ENCODE assay signal across 1 cellular context in the genomic region with DNA sequence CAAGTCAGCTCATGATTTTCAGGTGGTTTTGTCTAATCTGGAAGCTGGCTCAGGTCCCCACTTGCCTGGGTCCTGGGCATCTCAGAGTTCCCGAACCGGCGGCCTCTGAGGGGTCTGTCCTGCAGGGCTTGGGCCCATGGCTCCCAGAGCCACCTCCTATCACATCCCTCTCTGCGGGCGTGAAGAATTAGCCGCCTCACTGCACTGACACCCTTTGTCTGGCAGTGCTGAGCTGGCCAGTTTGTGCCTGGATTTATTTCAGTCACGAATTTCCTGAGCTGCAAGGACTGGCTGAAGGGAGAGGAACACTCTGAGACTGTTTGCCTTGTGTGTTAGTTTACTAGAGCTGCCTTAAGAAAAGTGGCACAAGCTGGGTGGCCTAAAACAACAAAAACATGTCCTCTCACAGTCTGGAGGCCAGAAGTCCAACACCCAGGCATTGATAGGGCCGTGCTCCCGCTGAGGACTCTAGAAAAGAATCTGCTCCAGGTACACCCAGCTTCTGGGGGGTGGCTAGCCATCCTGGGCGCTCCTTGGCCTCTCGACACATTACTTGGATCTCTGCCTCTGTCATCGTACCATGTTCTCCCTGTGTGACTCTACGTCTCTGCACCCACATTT.
TF ChIP-seq lines count a peak whose summit lies in the region.

No MANE protein-coding gene starts in this region.

TF ChIP-seq in GM23338, 12 proteins besides CTCF, POLR2A, EP300 and RAD21 (continued from another document):
- TF ChIP-seq, protein P1, sequence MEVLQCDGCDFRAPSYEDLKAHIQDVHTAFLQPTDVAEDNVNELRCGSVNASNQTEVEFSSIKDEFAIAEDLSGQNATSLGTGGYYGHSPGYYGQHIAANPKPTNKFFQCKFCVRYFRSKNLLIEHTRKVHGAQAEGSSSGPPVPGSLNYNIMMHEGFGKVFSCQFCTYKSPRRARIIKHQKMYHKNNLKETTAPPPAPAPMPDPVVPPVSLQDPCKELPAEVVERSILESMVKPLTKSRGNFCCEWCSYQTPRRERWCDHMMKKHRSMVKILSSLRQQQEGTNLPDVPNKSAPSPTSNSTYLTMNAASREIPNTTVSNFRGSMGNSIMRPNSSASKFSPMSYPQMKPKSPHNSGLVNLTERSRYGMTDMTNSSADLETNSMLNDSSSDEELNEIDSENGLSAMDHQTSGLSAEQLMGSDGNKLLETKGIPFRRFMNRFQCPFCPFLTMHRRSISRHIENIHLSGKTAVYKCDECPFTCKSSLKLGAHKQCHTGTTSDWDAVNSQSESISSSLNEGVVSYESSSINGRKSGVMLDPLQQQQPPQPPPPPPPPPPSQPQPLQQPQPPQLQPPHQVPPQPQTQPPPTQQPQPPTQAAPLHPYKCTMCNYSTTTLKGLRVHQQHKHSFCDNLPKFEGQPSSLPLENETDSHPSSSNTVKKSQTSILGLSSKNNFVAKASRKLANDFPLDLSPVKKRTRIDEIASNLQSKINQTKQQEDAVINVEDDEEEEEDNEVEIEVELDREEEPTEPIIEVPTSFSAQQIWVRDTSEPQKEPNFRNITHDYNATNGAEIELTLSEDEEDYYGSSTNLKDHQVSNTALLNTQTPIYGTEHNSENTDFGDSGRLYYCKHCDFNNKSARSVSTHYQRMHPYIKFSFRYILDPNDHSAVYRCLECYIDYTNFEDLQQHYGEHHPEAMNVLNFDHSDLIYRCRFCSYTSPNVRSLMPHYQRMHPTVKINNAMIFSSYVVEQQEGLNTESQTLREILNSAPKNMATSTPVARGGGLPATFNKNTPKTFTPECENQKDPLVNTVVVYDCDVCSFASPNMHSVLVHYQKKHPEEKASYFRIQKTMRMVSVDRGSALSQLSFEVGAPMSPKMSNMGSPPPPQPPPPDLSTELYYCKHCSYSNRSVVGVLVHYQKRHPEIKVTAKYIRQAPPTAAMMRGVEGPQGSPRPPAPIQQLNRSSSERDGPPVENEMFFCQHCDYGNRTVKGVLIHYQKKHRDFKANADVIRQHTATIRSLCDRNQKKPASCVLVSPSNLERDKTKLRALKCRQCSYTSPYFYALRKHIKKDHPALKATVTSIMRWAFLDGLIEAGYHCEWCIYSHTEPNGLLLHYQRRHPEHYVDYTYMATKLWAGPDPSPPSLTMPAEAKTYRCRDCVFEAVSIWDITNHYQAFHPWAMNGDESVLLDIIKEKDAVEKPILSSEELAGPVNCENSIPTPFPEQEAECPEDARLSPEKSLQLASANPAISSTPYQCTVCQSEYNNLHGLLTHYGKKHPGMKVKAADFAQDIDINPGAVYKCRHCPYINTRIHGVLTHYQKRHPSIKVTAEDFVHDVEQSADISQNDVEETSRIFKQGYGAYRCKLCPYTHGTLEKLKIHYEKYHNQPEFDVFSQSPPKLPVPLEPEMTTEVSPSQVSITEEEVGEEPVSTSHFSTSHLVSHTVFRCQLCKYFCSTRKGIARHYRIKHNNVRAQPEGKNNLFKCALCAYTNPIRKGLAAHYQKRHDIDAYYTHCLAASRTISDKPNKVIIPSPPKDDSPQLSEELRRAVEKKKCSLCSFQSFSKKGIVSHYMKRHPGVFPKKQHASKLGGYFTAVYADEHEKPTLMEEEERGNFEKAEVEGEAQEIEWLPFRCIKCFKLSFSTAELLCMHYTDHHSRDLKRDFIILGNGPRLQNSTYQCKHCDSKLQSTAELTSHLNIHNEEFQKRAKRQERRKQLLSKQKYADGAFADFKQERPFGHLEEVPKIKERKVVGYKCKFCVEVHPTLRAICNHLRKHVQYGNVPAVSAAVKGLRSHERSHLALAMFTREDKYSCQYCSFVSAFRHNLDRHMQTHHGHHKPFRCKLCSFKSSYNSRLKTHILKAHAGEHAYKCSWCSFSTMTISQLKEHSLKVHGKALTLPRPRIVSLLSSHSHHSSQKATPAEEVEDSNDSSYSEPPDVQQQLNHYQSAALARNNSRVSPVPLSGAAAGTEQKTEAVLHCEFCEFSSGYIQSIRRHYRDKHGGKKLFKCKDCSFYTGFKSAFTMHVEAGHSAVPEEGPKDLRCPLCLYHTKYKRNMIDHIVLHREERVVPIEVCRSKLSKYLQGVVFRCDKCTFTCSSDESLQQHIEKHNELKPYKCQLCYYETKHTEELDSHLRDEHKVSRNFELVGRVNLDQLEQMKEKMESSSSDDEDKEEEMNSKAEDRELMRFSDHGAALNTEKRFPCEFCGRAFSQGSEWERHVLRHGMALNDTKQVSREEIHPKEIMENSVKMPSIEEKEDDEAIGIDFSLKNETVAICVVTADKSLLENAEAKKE (CRISPR knock-in tag; IDR thresholded peaks at IDR 0.05), result no peak
- TF ChIP-seq STAT1 (IDR thresholded peaks at IDR 0.05; ENCODE audit: unreplicated experiment) (no peak), EZH2 (IDR thresholded peaks at IDR 0.05; ENCODE audit: low read depth, unreplicated experiment) (no peak), NANOG (IDR thresholded peaks at IDR 0.05; ENCODE audit: borderline replicate concordance) (no peak), POLR2AphosphoS5 (IDR thresholded peaks at IDR 0.05; ENCODE audit: low read depth) (no peak), CREB1 (CRISPR knock-in tag; IDR thresholded peaks at IDR 0.05; ENCODE audit: low read depth) (no peak), ZNF331 (CRISPR knock-in tag; IDR thresholded peaks at IDR 0.05; ENCODE audit: low read depth) (no peak)
